ENCODE assay signal across 1 cellular context in the genomic region with DNA sequence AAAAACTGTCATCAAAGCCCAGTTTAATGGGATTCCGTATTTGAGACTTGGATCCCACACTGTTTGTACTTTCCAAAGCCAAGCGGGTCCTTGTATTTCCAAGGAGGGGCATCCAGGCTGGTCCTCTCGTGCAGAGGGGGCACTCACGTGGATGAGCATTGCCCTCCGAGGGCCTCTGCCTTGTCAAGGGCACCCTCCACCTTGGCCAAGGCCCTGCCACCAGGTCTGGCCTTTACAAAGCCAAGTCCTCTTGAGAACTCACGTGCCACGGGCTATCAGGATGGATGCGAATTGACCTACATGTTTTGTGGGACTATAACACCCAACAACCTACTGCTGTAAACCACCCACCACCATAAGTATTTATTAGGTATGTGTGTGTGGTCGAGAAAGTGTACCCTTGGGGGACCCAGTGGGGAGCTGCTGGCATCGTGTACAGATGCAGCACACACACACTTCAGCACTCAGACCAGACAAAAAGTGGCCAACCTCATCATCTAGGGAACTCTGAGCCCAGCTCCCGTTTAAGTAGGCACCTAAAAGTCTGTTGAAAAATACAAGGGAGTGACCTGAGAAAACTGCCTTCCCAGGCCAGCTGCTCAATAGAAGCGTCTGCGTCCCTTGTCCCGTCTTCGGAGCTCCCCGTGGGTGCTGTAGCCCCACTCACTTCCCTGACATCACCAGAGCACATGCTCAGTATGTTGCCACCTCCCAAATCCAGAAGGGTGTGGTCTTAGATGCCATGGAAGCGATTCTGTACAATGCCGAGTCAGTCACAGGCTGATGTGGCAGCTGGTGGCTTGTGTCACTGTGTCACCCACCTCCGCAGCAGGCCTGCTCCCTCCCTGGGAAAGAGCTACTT.
TF ChIP-seq lines count a peak whose summit lies in the region.

No MANE protein-coding gene starts in this region.

TF ChIP-seq in H1, 55 proteins besides CTCF, POLR2A, EP300 and RAD21:
- peak; percentile 44; the same call in 1 of the 2 replicates for TF ChIP-seq POLR2AphosphoS5 (IDR thresholded peaks at IDR 0.05; ENCODE audit: low read depth, low read length)
- no peak for TF ChIP-seq TBP (IDR thresholded peaks at IDR 0.05; ENCODE audit: low read depth, low read length)
- TF ChIP-seq SP1 (IDR thresholded peaks at IDR 0.05; ENCODE audit: low read depth, low read length) = no peak
- no peak for TF ChIP-seq TEAD4 (IDR thresholded peaks at IDR 0.05; ENCODE audit: low read depth, low read length)
- no peak for TF ChIP-seq GABPA (IDR thresholded peaks at IDR 0.05; ENCODE audit: borderline replicate concordance, insufficient read depth, low read length)
